Comparison of ENCODE assay signal across 11 cellular contexts in the genomic region with DNA sequence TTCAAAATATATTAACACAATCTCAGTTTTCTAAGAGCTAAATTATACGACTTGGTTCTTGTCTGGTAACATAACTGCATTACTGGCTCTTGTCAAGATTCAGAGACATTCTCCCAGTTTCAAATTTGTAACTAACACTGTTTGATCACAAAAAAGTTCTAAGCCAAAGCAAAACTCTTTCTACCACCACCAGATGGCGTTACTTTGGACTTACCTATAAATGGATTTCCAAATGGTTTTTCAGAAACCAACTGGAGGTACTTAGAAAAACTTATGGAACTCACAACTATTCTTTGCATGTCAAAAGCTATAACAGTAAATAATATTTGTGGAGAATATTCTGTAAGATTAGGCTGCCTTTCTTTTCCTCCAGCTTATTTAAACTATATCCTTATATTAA. TPM values are rescaled to one million over a fixed set of nuclear protein-coding genes. Genes with fewer than 3 reads are reported as not detected.
DNase-seq lines count a peak whose midpoint lies in the region; ATAC-seq and TF ChIP-seq lines count a peak whose summit lies in the region.
"Had no signal": no experiment of that assay in that cellular context is flagged by ENCODE, and none has a peak within 500 bp of the region (broad histone marks: within the 10 kb centered on the region; RNA-seq: fewer than 3 reads in every experiment).

No MANE protein-coding gene starts in this region.

- peak; percentile 17 for TF ChIP-seq CTCF in AG04449 (IDR thresholded peaks at IDR 0.05; ENCODE audit: insufficient read depth, low read length, missing control alignments)
- TF ChIP-seq CTCF in GM12874 (IDR thresholded peaks at IDR 0.05; ENCODE audit: insufficient read depth, low read depth, low read length), result peak; percentile 32; the same call in 1 of the 2 replicates
- peak; percentile 44 for TF ChIP-seq CTCF in fibroblast of pulmonary artery (IDR thresholded peaks at IDR 0.05; ENCODE audit: low read length, missing control alignments)

- POLR2A ChIA-PET in AG04449 (lab: Yijun Ruan, JAX), result no interaction called here

- DNase-seq in AG04449 (ENCODE audit: low read depth, low spot score) (no peak), RKO (ENCODE audit: low spot score) (peak; percentile 37), fibroblast of pulmonary artery (ENCODE audit: low read depth) (peak; percentile 31), NCI-H510A (lab: John Stamatoyannopoulos, UW) (no peak), HuH-7 (ENCODE audit: low spot score) (no peak)
- DNase-seq: activated naive CD4-positive, alpha-beta T cell treated with anti-CD3 and anti-CD28 coated beads, Interleukin-2, amount 10 ng/mL, durations not matched to agents 7 days and 5 days; head of caudate nucleus; NCI-H2029 had no signal

- CTCF ChIA-PET in AG04449 (lab: Yijun Ruan, JAX), result interaction anchor here (0.9 kb wide), 1 partner anchor 16 kb away, joined by 3 read pairs; no protein-coding TSS in a partner anchor

- no peak overlapping the region for H3K4me3 ChIP-seq in AG04449 (ENCODE audit: low read depth, low read length)
- H3K4me3 ChIP-seq in fibroblast of pulmonary artery (replicated peaks; ENCODE audit: low read depth, low read length), result no peak overlapping the region

- ATAC-seq in GM21360 (IDR thresholded peaks at IDR 0.05; ENCODE audit: unreplicated experiment) (no peak), esophagus mucosa (no peak)

RNA-seq across cellular contexts. Expression of a gene that starts 34.2 kb away (rescaled TPM):
- not detected for total RNA-seq in esophagus mucosa

Comparison
In these comparisons a context has a peak if more than half of its experiments do, and no peak if none do; other contexts are left out.
1. DNase-seq: peak in RKO (single experiment) and fibroblast of pulmonary artery (single experiment); none in AG04449 (single experiment), NCI-H510A (single experiment) and HuH-7 (single experiment).
2. Peak in every context shown above with its lines, with median percentiles within 50 percentile points of each other: CTCF ChIP-seq.